Comparison of ENCODE assay signal across 26 cellular contexts in the genomic region with DNA sequence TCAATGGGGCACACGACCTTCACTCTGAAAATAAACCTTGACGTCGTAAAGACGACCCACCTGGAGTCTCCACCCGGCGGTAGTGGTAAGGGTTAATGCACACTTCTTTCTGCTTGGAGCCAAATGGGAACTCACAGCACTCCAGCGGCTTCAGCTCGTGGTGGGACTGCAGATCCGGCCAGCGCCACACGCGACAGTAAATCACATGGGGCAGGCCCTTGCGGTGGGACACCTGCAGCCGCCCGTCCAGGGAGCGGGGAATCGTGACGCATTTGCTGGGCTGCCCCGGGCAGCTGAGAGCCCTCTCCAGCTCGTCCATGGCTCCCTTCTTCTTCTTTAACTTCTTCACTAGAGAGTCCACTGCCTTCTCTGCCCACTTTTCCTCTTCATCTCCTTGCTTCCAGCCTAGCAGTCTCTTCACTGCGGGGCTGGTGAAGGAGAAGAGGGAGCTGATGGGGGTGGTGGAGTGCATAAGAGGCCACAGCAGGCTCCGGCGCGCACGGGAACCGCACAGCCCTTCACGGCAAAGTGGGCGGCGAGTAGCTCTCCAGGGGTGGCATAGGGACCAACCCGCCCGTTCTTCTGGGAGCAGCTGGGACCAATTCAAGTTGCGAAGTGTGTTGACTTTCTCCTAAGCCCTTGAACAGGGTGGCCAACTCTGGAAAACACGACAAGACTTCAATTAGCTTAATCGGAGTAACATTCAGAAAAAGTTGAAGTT. TPM values are rescaled to one million over a fixed set of nuclear protein-coding genes. Genes with fewer than 3 reads are reported as not detected.
"Had no signal": no experiment of that assay in that cellular context is flagged by ENCODE, and none has a peak within 500 bp of the region (broad histone marks: within the 10 kb centered on the region; RNA-seq: fewer than 3 reads in every experiment).

No MANE protein-coding gene starts in this region.

- H3K27ac ChIP-seq: ascending aorta, body of pancreas, PC-9, VCaP had no signal

- H3K4me1 ChIP-seq: body of pancreas had no signal

- ATAC-seq: activated naive CD4-positive, alpha-beta T cell treated with anti-CD3 and anti-CD28 coated beads, Interleukin-2, amount 50 U/mL, for 72 hours; activated naive CD8-positive, alpha-beta T cell treated with anti-CD3 and anti-CD28 coated beads, Interleukin-2, amount 50 U/mL, for 24 hours; activated T-cell treated with anti-CD3 and anti-CD28 coated beads, Interleukin-2, amount 50 U/mL, for 4 hours; body of pancreas; T-cell had no signal

- H3K9me3 ChIP-seq: ascending aorta, body of pancreas had no signal

- DNase-seq: activated CD4-positive, alpha-beta memory T cell treated with anti-CD3 and anti-CD28 coated beads for 36 hours; activated CD4-positive, alpha-beta T cell treated with anti-CD3 and anti-CD28 coated beads, Interleukin-2, amount 10 ng/mL, durations not matched to agents 7 days and 5 days; activated CD4-positive, CD25-positive, alpha-beta regulatory T cell; activated CD8-positive, alpha-beta memory T cell treated with anti-CD3 and anti-CD28 coated beads for 24 hours; activated effector memory CD4-positive, alpha-beta T cell treated with anti-CD3 and anti-CD28 coated beads, Interleukin-2, amount 50 U/mL, for 16 hours; activated naive CD4-positive, alpha-beta T cell treated with Interleukin-2 at 50 U/mL for 16 hours; activated naive CD8-positive, alpha-beta T cell treated with anti-CD3 and anti-CD28 coated beads, Interleukin-2, amount 50 U/mL, for 24 hours; activated T-cell treated with anti-CD3 and anti-CD28 coated beads, Interleukin-2, amount 50 U/mL, for 4 hours; amniotic stem cell; body of pancreas; Karpas-422; MM.1S; NCI-H1105; NCI-H1436; NCI-H1694 treated with DMSO at 0.1 percent for 48 hours; NCI-H2029 treated with DMSO at 0.1 percent for 48 hours; NCI-H446; NCI-H524; PC-9; SIG-M5; T-cell; T-helper 2 cell; T1000 had no signal

- H3K27me3 ChIP-seq: ascending aorta, body of pancreas had no signal

- H3K4me3 ChIP-seq: ascending aorta, body of pancreas, PC-9 had no signal

RNA-seq across cellular contexts. Expression of a gene that starts 40.7 kb away (rescaled TPM):
- total RNA-seq: activated CD4-positive, alpha-beta memory T cell treated with anti-CD3 and anti-CD28 coated beads for 36 hours; activated CD4-positive, alpha-beta T cell treated with anti-CD3 and anti-CD28 coated beads, Interleukin-2, amount 10 ng/mL, durations not matched to agents 7 days and 5 days; activated T-cell treated with anti-CD3 and anti-CD28 coated beads, Interleukin-2, amount 50 U/mL, for 4 hours had no signal
